ENCODE assay signal across 22 cellular contexts in the genomic region with DNA sequence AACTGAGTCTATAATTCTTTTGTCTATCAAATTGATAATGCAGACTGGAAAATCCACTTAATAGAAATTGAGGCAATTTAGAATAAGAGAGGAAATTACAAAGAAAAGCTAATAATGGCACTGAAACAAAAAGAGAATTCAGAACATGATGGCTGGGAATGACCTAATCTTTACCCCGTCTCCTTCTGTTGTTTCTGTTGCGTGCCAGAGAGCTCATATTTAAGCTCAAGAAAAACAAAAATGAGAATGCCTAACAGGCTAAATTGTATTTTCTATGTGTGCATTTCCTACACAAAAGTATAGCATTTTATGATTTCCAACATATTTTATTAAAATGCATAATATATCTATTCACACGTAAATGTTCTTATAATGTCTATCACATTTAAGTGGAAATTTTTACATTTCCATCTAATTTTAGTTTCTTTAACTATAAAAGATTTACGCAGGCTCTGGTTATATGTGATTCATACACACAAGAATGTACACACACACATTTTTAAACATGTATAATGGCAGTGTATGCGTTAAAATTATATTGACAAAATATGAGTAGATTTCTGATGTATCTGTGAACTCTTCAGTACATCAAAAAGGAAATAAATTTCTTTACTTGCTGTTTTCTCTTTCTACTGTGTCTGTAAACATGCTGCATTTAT.
DNase-seq lines count a peak whose midpoint lies in the region; ATAC-seq and TF ChIP-seq lines count a peak whose summit lies in the region.
"Had no signal": no experiment of that assay in that cellular context is flagged by ENCODE, and none has a peak within 500 bp of the region (broad histone marks: within the 10 kb centered on the region; RNA-seq: fewer than 3 reads in every experiment).

No MANE protein-coding gene starts in this region.

- WGBS in hepatocyte (ENCODE audit: low lambda C conversion rate, missing lambda C conversion rate): 64% methylated on average over 5 of the region's 5 CpGs

- H3K4me2 ChIP-seq in BLaER1 treated with 17β-estradiol and CSF1 and Interleukin-3, amounts not matched to agents 10 nM and 100 nM: peak overlapping the region in 6 of 11 experiments; percentile 51 to 77 (median 63); a peak in 8 of 22 replicates
- peak overlapping the region; percentile 6 for H3K4me2 ChIP-seq in Loucy (ENCODE audit: low read depth, low read length, poor library complexity, severe bottlenecking)
- H3K4me2 ChIP-seq in hepatocyte: peak overlapping the region; percentile 14

- DNase-seq in brain microvascular endothelial cell (peak; percentile 60), hepatocyte (ENCODE audit: low spot score) (no peak), COLO668 (lab: John Stamatoyannopoulos, UW; ENCODE audit: unreplicated experiment) (no peak), NCI-H1417 (lab: John Stamatoyannopoulos, UW) (no peak), NCI-H510A treated with DMSO at 0.1 percent for 48 hours (lab: John Stamatoyannopoulos, UW) (no peak)
- DNase-seq: activated naive CD4-positive, alpha-beta T cell treated with anti-CD3 and anti-CD28 coated beads, Interleukin-2, amount 10 ng/mL, durations not matched to agents 7 days and 5 days; central memory CD4-positive, alpha-beta T cell; DMS53; GF-D8; kidney; mucosa of descending colon; NCI-H1694; NCI-H2171; NK-92 treated with Interleukin-12 subunit alpha and Interleukin-12 subunit beta, amount 100 ng/mL, for 24 hours; SIG-M5; uterus had no signal

- H2AFZ ChIP-seq in Loucy (ENCODE audit: low read length) (no peak overlapping the region), hepatocyte (no peak overlapping the region)

- TF ChIP-seq CTCF in Loucy (conservative IDR thresholded peaks at IDR 0.05; ENCODE audit: low read length) (no peak), brain microvascular endothelial cell (IDR thresholded peaks at IDR 0.05; ENCODE audit: low read depth, low read length, missing control alignments) (no peak), hepatocyte (IDR thresholded peaks at IDR 0.05; ENCODE audit: poor library complexity) (no peak)

- no peaks in the 10 kb centered on the region for H4K20me1 ChIP-seq in BLaER1 treated with 17β-estradiol and CSF1 and Interleukin-3, amounts not matched to agents 10 nM and 100 nM
- H4K20me1 ChIP-seq in Loucy (ENCODE audit: insufficient read depth, low read length, poor library complexity, severe bottlenecking) (no peaks in the 10 kb centered on the region), hepatocyte (ENCODE audit: insufficient read depth, poor library complexity, severe bottlenecking) (no peaks in the 10 kb centered on the region)

- H3K4me3 ChIP-seq in BLaER1 treated with 17β-estradiol and CSF1 and Interleukin-3, amounts not matched to agents 10 nM and 100 nM: no peak overlapping the region
- no peak overlapping the region for H3K4me3 ChIP-seq in Loucy (ENCODE audit: low read length, poor library complexity, severe bottlenecking)
- no peak overlapping the region for H3K4me3 ChIP-seq in brain microvascular endothelial cell (ENCODE audit: low read depth, low read length)
- H3K4me3 ChIP-seq in hepatocyte: no peak overlapping the region
- H3K4me3 ChIP-seq: mucosa of descending colon, uterus had no signal

- no peak overlapping the region for H3K9ac ChIP-seq in BLaER1 treated with 17β-estradiol and CSF1 and Interleukin-3, amounts not matched to agents 10 nM and 100 nM
- H3K9ac ChIP-seq in Loucy (ENCODE audit: low read depth, low read length, poor library complexity, severe bottlenecking): no peak overlapping the region

- ATAC-seq in HG02623 (IDR thresholded peaks at IDR 0.05; ENCODE audit: unreplicated experiment): no peak
- ATAC-seq: HCT116; mucosa of descending colon; natural killer cell treated with Interleukin-12 subunit alpha and Interleukin-12 subunit beta and Interleukin-15 and Interleukin-18, amount 100 ng/mL, for 72 hours; Panc1 had no signal

- in situ Hi-C loops in brain microvascular endothelial cell (cut with HindIII; ENCODE audit: low pct_ligation_motif_present, low sequenced_read_pairs): no loop called here

- peaks cover 5 to 41% (median 18%) of the 10 kb centered on the region in 10 experiments; a peak in 17 of 20 replicates for H3K4me1 ChIP-seq in BLaER1 treated with 17β-estradiol and CSF1 and Interleukin-3, amounts not matched to agents 10 nM and 100 nM
- H3K4me1 ChIP-seq in Loucy (ENCODE audit: insufficient read depth, low read length, poor library complexity, severe bottlenecking) (peaks cover 25% of the 10 kb centered on the region), hepatocyte (ENCODE audit: insufficient read depth) (no peaks in the 10 kb centered on the region)
- H3K4me1 ChIP-seq: uterus had no signal

- H3K79me2 ChIP-seq in Loucy (ENCODE audit: insufficient read depth, low read length) (no peaks in the 10 kb centered on the region), hepatocyte (no peaks in the 10 kb centered on the region)

- H3K27me3 ChIP-seq in BLaER1 treated with 17β-estradiol and CSF1 and Interleukin-3, amounts not matched to agents 10 nM and 100 nM: no peaks in the 10 kb centered on the region
- no peaks in the 10 kb centered on the region for H3K27me3 ChIP-seq in Loucy (ENCODE audit: insufficient read depth, low read length, poor library complexity, severe bottlenecking)
- no peaks in the 10 kb centered on the region for H3K27me3 ChIP-seq in brain microvascular endothelial cell (replicated peaks)
- H3K27me3 ChIP-seq in hepatocyte: no peaks in the 10 kb centered on the region
- H3K27me3 ChIP-seq: uterus had no signal

- no peaks in the 10 kb centered on the region for H3F3A ChIP-seq in Loucy (ENCODE audit: low read depth)

- no peaks in the 10 kb centered on the region for H3K36me3 ChIP-seq in BLaER1 treated with 17β-estradiol and CSF1 and Interleukin-3, amounts not matched to agents 10 nM and 100 nM
- H3K36me3 ChIP-seq in Loucy (ENCODE audit: insufficient read depth, low read length): no peaks in the 10 kb centered on the region
- no peaks in the 10 kb centered on the region for H3K36me3 ChIP-seq in brain microvascular endothelial cell (replicated peaks)
- no peaks in the 10 kb centered on the region for H3K36me3 ChIP-seq in hepatocyte (replicated peaks; ENCODE audit: insufficient read depth, low read depth)
- H3K36me3 ChIP-seq: uterus had no signal

- H3K27ac ChIP-seq in BLaER1 treated with 17β-estradiol and CSF1 and Interleukin-3, amounts not matched to agents 10 nM and 100 nM: 0 out of 22 replicates have a peak overlapping the region, but pooled peaks of 2 of the 11 experiments have one; percentile 11 to 20
- H3K27ac ChIP-seq in brain microvascular endothelial cell (peak overlapping the region; percentile 75), hepatocyte (no peak overlapping the region)
- H3K27ac ChIP-seq: uterus had no signal

- H3K9me3 ChIP-seq in BLaER1 treated with 17β-estradiol and CSF1 and Interleukin-3, amounts not matched to agents 10 nM and 100 nM (replicated peaks in 1 of 11): peaks cover 7 to 21% (median 19%) of the 10 kb centered on the region in 11 experiments; a peak in 19 of 22 replicates
- H3K9me3 ChIP-seq in Loucy (ENCODE audit: insufficient read depth, low read depth, low read length) (no peaks in the 10 kb centered on the region), hepatocyte (ENCODE audit: low read depth) (no peaks in the 10 kb centered on the region)
- H3K9me3 ChIP-seq: mucosa of descending colon, uterus had no signal

- no peaks in the 10 kb centered on the region for H3K9me2 ChIP-seq in Loucy (replicated peaks; ENCODE audit: low read depth, low read length)
- H3K9me2 ChIP-seq in hepatocyte (replicated peaks; ENCODE audit: insufficient read depth): no peaks in the 10 kb centered on the region

Comparison
In these comparisons a context has a peak if more than half of its experiments do, and no peak if none do; other contexts are left out.
1. H3K4me2 ChIP-seq: peak in every context shown above with its lines; median percentile 63 in BLaER1 treated with 17β-estradiol and CSF1 and Interleukin-3, amounts not matched to agents 10 nM and 100 nM; 14 in hepatocyte; 6 in Loucy.